Comparison of ENCODE assay signal across 1 cellular context in the genomic region with DNA sequence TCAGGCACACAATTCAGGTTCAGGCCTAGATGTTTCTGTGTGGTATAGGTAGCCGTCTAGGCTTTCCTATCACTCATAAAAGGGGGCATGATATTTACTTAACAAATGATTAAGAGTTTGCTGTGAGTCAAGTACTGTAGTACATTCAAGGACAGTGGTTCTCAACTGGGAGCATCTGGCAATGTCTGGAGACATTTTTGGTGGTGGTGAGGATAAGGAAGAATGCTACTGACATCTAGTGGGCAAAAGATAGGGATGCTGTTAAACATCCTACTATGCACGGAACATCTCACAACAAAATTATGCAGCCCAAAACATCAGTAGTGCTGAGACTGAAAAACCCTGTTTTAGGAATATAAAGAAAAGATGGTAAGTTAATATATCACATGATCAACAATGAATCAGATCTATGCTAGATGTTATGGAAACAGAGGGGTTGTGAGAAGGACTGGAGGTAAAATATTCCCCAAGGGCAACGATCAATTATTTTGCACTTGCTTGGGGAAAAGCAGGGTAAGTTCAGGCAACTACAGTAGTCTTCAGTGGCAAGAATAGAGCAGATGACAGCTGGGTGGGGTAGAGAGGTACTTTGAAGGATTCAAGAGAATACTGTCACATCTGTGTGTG.
TF ChIP-seq lines count a peak whose summit lies in the region.

No MANE protein-coding gene starts in this region.

TF ChIP-seq in endothelial cell of umbilical vein, 7 proteins besides CTCF, POLR2A, EP300 and RAD21:
- TF ChIP-seq MYC (IDR thresholded peaks at IDR 0.05; ENCODE audit: low read depth, low read length) (no peak), POLR2AphosphoS5 (IDR thresholded peaks at IDR 0.05; ENCODE audit: insufficient read depth, low read depth, low read length) (no peak), FOS (IDR thresholded peaks at IDR 0.05; ENCODE audit: borderline replicate concordance, insufficient read depth, low read length) (no peak)
- TF ChIP-seq, protein P1, sequence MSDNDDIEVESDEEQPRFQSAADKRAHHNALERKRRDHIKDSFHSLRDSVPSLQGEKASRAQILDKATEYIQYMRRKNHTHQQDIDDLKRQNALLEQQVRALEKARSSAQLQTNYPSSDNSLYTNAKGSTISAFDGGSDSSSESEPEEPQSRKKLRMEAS (IDR thresholded peaks at IDR 0.05; ENCODE audit: insufficient read depth, insufficient read length) = no peak
